Comparison of ENCODE assay signal across 24 cellular contexts in genomic region chr15:40575113-40575512, GRCh38.
"Had no signal": no experiment of that assay in that cellular context is flagged by ENCODE, and none has a peak within 500 bp of the region (broad histone marks: within the 10 kb centered on the region; RNA-seq: fewer than 3 reads in every experiment).

No MANE protein-coding gene starts in this region.

- H3K27ac ChIP-seq: foreskin keratinocyte, hepatocyte, left ventricle myocardium inferior, lower lobe of right lung, pancreas, testis, tibial nerve, upper lobe of right lung, vagina had no signal

- H3K27me3 ChIP-seq: foreskin keratinocyte, hepatocyte, pancreas, testis, tibial nerve, upper lobe of right lung, vagina had no signal

- H3K27ac Mint-ChIP-seq: endodermal cell; natural killer cell treated with Interleukin-12 subunit alpha and Interleukin-12 subunit beta and Interleukin-15 and Interleukin-18, amount 100 ng/mL, for 72 hours; progenitor cell of endocrine pancreas; stimulated activated naive CD8-positive, alpha-beta T cell treated with anti-CD3 and anti-CD28 coated beads, Interleukin-15, Interleukin-2, amounts not matched to agents 100 ng/mL and 50 ng/mL, for 24 hours had no signal

- H3K4me3 Mint-ChIP-seq: endodermal cell; natural killer cell treated with Interleukin-12 subunit alpha and Interleukin-12 subunit beta and Interleukin-15 and Interleukin-18, amount 100 ng/mL, for 72 hours; stimulated activated naive CD8-positive, alpha-beta T cell treated with anti-CD3 and anti-CD28 coated beads, Interleukin-15, Interleukin-2, amounts not matched to agents 100 ng/mL and 50 ng/mL, for 24 hours had no signal

- ATAC-seq: foreskin keratinocyte; left cardiac atrium; lower lobe of right lung; natural killer cell treated with Interleukin-12 subunit alpha and Interleukin-12 subunit beta and Interleukin-15 and Interleukin-18, amount 100 ng/mL, for 72 hours; pancreas; right cardiac atrium; upper lobe of right lung had no signal

- H3K4me2 ChIP-seq: hepatocyte had no signal

- H3K27me3 Mint-ChIP-seq: natural killer cell treated with Interleukin-12 subunit alpha and Interleukin-12 subunit beta and Interleukin-15 and Interleukin-18, amount 100 ng/mL, for 72 hours; progenitor cell of endocrine pancreas; stimulated activated naive CD8-positive, alpha-beta T cell treated with anti-CD3 and anti-CD28 coated beads, Interleukin-15, Interleukin-2, amounts not matched to agents 100 ng/mL and 50 ng/mL, for 24 hours had no signal

- H3K9me3 Mint-ChIP-seq: natural killer cell treated with Interleukin-12 subunit alpha and Interleukin-12 subunit beta and Interleukin-15 and Interleukin-18, amount 100 ng/mL, for 72 hours; stimulated activated naive CD8-positive, alpha-beta T cell treated with anti-CD3 and anti-CD28 coated beads, Interleukin-15, Interleukin-2, amounts not matched to agents 100 ng/mL and 50 ng/mL, for 24 hours had no signal

- DNase-seq: effector CD4-positive, alpha-beta T cell; endodermal cell; erythroblast; foreskin keratinocyte; head of caudate nucleus; kidney; left cardiac atrium; left ventricle myocardium inferior; lower lobe of right lung; mesenchymal stem cell; midbrain; occipital lobe; pancreas; right cardiac atrium; small intestine; stimulated activated CD4-positive, alpha-beta T cell treated with anti-CD3 and anti-CD28 coated beads, Interleukin-12 subunit alpha, Interleukin-12 subunit beta, amount 100 ng/mL, for 4 hours; testis; upper lobe of right lung had no signal

- H2AFZ ChIP-seq: hepatocyte had no signal

- H3K36me3 Mint-ChIP-seq: natural killer cell treated with Interleukin-12 subunit alpha and Interleukin-12 subunit beta and Interleukin-15 and Interleukin-18, amount 100 ng/mL, for 72 hours had no signal

- H3K4me1 ChIP-seq: foreskin keratinocyte had no signal

- H3K4me3 ChIP-seq: hepatocyte, left ventricle myocardium inferior, lower lobe of right lung, pancreas, testis, tibial nerve, upper lobe of right lung, vagina had no signal
